In the genomic region with DNA sequence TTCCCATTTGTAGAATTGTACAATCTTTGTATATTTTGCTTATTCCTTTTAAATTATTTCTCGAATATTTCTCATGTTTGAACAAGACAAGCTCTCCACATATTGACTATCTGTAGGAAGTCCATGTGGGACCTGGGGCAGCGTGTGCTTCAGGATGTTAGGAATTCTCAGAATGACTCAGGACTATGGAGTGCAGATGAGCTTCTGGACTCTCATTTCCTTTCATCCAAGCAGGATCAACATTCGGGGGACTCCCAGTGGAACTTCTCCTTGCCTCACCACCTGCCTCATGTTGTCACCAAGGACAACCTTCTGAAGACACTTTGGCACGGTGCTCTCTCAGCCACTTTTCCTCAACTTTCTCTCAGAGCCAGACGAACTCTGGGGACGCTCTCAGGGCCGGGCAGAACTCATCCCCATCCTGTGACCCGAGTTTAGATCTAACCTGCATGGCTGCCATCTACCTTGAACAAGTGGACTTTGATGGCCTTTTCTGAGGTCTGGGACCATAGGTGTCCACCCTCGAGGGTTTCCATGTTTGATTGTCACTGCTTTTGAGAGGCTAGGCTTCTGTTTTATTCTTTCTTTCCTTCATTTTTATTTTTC, we compare ENCODE assay signal across 15 cellular contexts.
A peak's percentile ranks its signal among the peaks of the same experiment; 100 is the strongest.
DNase-seq lines count a peak whose midpoint lies in the region; ATAC-seq and TF ChIP-seq lines count a peak whose summit lies in the region.
"Had no signal": no experiment of that assay in that cellular context is flagged by ENCODE, and none has a peak within 500 bp of the region (broad histone marks: within the 10 kb centered on the region; RNA-seq: fewer than 3 reads in every experiment).

No MANE protein-coding gene starts in this region.

- intact Hi-C loops in MCF 10A (cut with micrococcal nuclease) (no loop called here), breast epithelium (cut with DNase I; ENCODE audit: low total_unique reads) (no loop called here)
- intact Hi-C loops in activated CD4-positive, alpha-beta T cell treated with anti-CD3 and anti-CD28 coated beads for 36 hours (cut with DNase I, micrococcal nuclease), result no loop called here

- POLR2A ChIA-PET in MCF 10A (lab: Yijun Ruan, JAX), result interaction anchor here (0.7 to 0.9 kb wide), 2 partner anchors 9 to 139 kb away, joined by 3 to 6 read pairs; no protein-coding TSS in a partner anchor
- POLR2A ChIA-PET in activated CD4-positive, alpha-beta T cell treated with anti-CD3 and anti-CD28 coated beads for 36 hours (lab: Charles Lee), result no interaction called here

- H3K36me3 ChIP-seq in breast epithelium (no peaks in the 10 kb centered on the region), RWPE2 (ENCODE audit: low read depth) (no peaks in the 10 kb centered on the region), skeletal muscle satellite cell (ENCODE audit: insufficient read depth, low read length) (no peaks in the 10 kb centered on the region)
- H3K36me3 ChIP-seq: transverse colon had no signal

- H3K9me3 ChIP-seq in breast epithelium (no peaks in the 10 kb centered on the region), RWPE2 (ENCODE audit: severe bottlenecking) (no peaks in the 10 kb centered on the region), skeletal muscle satellite cell (replicated peaks; ENCODE audit: low read length) (no peaks in the 10 kb centered on the region)
- H3K9me3 ChIP-seq: transverse colon had no signal

- TF ChIP-seq CTCF in MCF 10A (IDR thresholded peaks at IDR 0.05; ENCODE audit: unreplicated experiment) (no peak), breast epithelium (IDR thresholded peaks at IDR 0.05) (no peak), RWPE2 (IDR thresholded peaks at IDR 0.05; ENCODE audit: poor library complexity, severe bottlenecking) (no peak)

- no peaks in the 10 kb centered on the region for H3K27me3 Mint-ChIP-seq in MCF 10A (ENCODE audit: insufficient read depth, unreplicated experiment)
- peaks cover 11% of the 10 kb centered on the region for H3K27me3 Mint-ChIP-seq in stimulated activated memory B cell treated with anti-CD40 and anti-IgM and Interleukin-4, amounts not matched to agents 10 μg/mL and 1 μg/mL and 100 μg/mL, for 72 hours
- H3K27me3 Mint-ChIP-seq in activated CD4-positive, alpha-beta T cell treated with anti-CD3 and anti-CD28 coated beads for 36 hours, result peaks cover 17% of the 10 kb centered on the region

- ATAC-seq in RWPE2 (ENCODE audit: low read depth) (peak; percentile 80), GM21360 (IDR thresholded peaks at IDR 0.05; ENCODE audit: unreplicated experiment) (no peak)
- ATAC-seq in stimulated activated memory B cell treated with anti-CD40 and anti-IgM and Interleukin-4, amounts not matched to agents 10 μg/mL and 1 μg/mL and 100 μg/mL, for 72 hours, result no peak
- no peak for ATAC-seq in activated CD4-positive, alpha-beta T cell treated with anti-CD3 and anti-CD28 coated beads for 36 hours

- H3K27me3 ChIP-seq in breast epithelium (no peaks in the 10 kb centered on the region), RWPE2 (ENCODE audit: insufficient read depth, poor library complexity, severe bottlenecking) (no peaks in the 10 kb centered on the region), skeletal muscle satellite cell (ENCODE audit: control insufficient read depth, insufficient read depth, low read length) (no peaks in the 10 kb centered on the region)
- H3K27me3 ChIP-seq: transverse colon had no signal

- H3K4me2 ChIP-seq in skeletal muscle satellite cell (ENCODE audit: low read length), result no peak overlapping the region

- peak; percentile 9 for DNase-seq in MCF 10A (ENCODE audit: unreplicated experiment)
- DNase-seq in breast epithelium (ENCODE audit: low spot score in 2 of 2), result no peak
- no peak for DNase-seq in RWPE2 (ENCODE audit: low spot score)
- DNase-seq in fibroblast of peridontal ligament (ENCODE audit: extremely low read depth), result peak; percentile 32
- no peak for DNase-seq in activated CD4-positive, alpha-beta T cell treated with anti-CD3 and anti-CD28 coated beads for 36 hours
- DNase-seq: aorta; DND-41; endodermal cell; stimulated activated CD8-positive, alpha-beta memory T cell treated with anti-CD3 and anti-CD28 coated beads, Interleukin-4, amount 100 ng/mL, for 48 hours; transverse colon had no signal

- no peak for TF ChIP-seq POLR2A in breast epithelium (IDR thresholded peaks at IDR 0.05)

- no peaks in the 10 kb centered on the region for H3K9me3 Mint-ChIP-seq in MCF 10A (ENCODE audit: unreplicated experiment)
- H3K9me3 Mint-ChIP-seq in stimulated activated memory B cell treated with anti-CD40 and anti-IgM and Interleukin-4, amounts not matched to agents 10 μg/mL and 1 μg/mL and 100 μg/mL, for 72 hours, result no peaks in the 10 kb centered on the region
- H3K9me3 Mint-ChIP-seq in activated CD4-positive, alpha-beta T cell treated with anti-CD3 and anti-CD28 coated beads for 36 hours (ENCODE audit: low read depth), result no peaks in the 10 kb centered on the region
- H3K9me3 Mint-ChIP-seq: activated T-helper 1 cell treated with anti-CD3 and anti-CD28 coated beads, Interleukin-12 subunit alpha, Interleukin-12 subunit beta, Interleukin-2, Interleukin-4 antibody, amounts not matched to agents 30 ng/mL and 10 ng/mL and 1 ng/mL, durations not matched to agents 14 hours and 24 hours and 36 hours; endodermal cell had no signal

- H3K4me1 ChIP-seq in breast epithelium (no peaks in the 10 kb centered on the region), RWPE2 (ENCODE audit: insufficient read depth, poor library complexity, severe bottlenecking) (peaks cover 29% of the 10 kb centered on the region), skeletal muscle satellite cell (ENCODE audit: control insufficient read depth, insufficient read depth, low read length) (peaks cover 37% of the 10 kb centered on the region)
- H3K4me1 ChIP-seq: transverse colon had no signal

- no TSS peak for BruUV-seq in MCF 10A (replicated peaks; lab: Mats Ljungman, UMichigan)

- no peaks in the 10 kb centered on the region for H3K36me3 Mint-ChIP-seq in MCF 10A (ENCODE audit: insufficient read depth, unreplicated experiment)
- no peaks in the 10 kb centered on the region for H3K36me3 Mint-ChIP-seq in stimulated activated memory B cell treated with anti-CD40 and anti-IgM and Interleukin-4, amounts not matched to agents 10 μg/mL and 1 μg/mL and 100 μg/mL, for 72 hours
- no peaks in the 10 kb centered on the region for H3K36me3 Mint-ChIP-seq in activated CD4-positive, alpha-beta T cell treated with anti-CD3 and anti-CD28 coated beads for 36 hours (ENCODE audit: low read depth)
- H3K36me3 Mint-ChIP-seq: mesothelial cell of epicardium had no signal

- H3K27ac Mint-ChIP-seq in MCF 10A (ENCODE audit: low read depth, unreplicated experiment), result no peak overlapping the region
- no peak overlapping the region for H3K27ac Mint-ChIP-seq in stimulated activated memory B cell treated with anti-CD40 and anti-IgM and Interleukin-4, amounts not matched to agents 10 μg/mL and 1 μg/mL and 100 μg/mL, for 72 hours
- H3K27ac Mint-ChIP-seq in activated CD4-positive, alpha-beta T cell treated with anti-CD3 and anti-CD28 coated beads for 36 hours, result no peak overlapping the region
- H3K27ac Mint-ChIP-seq: activated T-helper 1 cell treated with anti-CD3 and anti-CD28 coated beads, Interleukin-12 subunit alpha, Interleukin-12 subunit beta, Interleukin-2, Interleukin-4 antibody, amounts not matched to agents 30 ng/mL and 10 ng/mL and 1 ng/mL, durations not matched to agents 14 hours and 24 hours and 36 hours; endodermal cell; mesothelial cell of epicardium had no signal

- H3K27ac ChIP-seq in breast epithelium, result no peak overlapping the region
- peak overlapping the region; percentile 27 for H3K27ac ChIP-seq in RWPE2 (ENCODE audit: poor library complexity, severe bottlenecking)
- H3K27ac ChIP-seq: transverse colon had no signal

- no peak overlapping the region for H3K4me3 Mint-ChIP-seq in MCF 10A (ENCODE audit: unreplicated experiment)
- no peak overlapping the region for H3K4me3 Mint-ChIP-seq in stimulated activated memory B cell treated with anti-CD40 and anti-IgM and Interleukin-4, amounts not matched to agents 10 μg/mL and 1 μg/mL and 100 μg/mL, for 72 hours
- no peak overlapping the region for H3K4me3 Mint-ChIP-seq in activated CD4-positive, alpha-beta T cell treated with anti-CD3 and anti-CD28 coated beads for 36 hours
- H3K4me3 Mint-ChIP-seq: activated T-helper 1 cell treated with anti-CD3 and anti-CD28 coated beads, Interleukin-12 subunit alpha, Interleukin-12 subunit beta, Interleukin-2, Interleukin-4 antibody, amounts not matched to agents 30 ng/mL and 10 ng/mL and 1 ng/mL, durations not matched to agents 14 hours and 24 hours and 36 hours; endodermal cell; mesothelial cell of epicardium had no signal

- peak overlapping the region; percentile 18 for H3K9ac ChIP-seq in skeletal muscle satellite cell (ENCODE audit: low read depth, low read length)

- H3K4me3 ChIP-seq in breast epithelium (no peak overlapping the region), RWPE2 (ENCODE audit: severe bottlenecking) (no peak overlapping the region), skeletal muscle satellite cell (ENCODE audit: low read length) (peak overlapping the region; percentile 34)
- H3K4me3 ChIP-seq: transverse colon had no signal

- peaks cover 27% of the 10 kb centered on the region for H3K4me1 Mint-ChIP-seq in MCF 10A (ENCODE audit: insufficient read depth, unreplicated experiment)
- H3K4me1 Mint-ChIP-seq in stimulated activated memory B cell treated with anti-CD40 and anti-IgM and Interleukin-4, amounts not matched to agents 10 μg/mL and 1 μg/mL and 100 μg/mL, for 72 hours, result no peaks in the 10 kb centered on the region
- no peaks in the 10 kb centered on the region for H3K4me1 Mint-ChIP-seq in activated CD4-positive, alpha-beta T cell treated with anti-CD3 and anti-CD28 coated beads for 36 hours

- CTCF ChIA-PET in MCF 10A (lab: Yijun Ruan, JAX), result no interaction called here
- CTCF ChIA-PET in activated CD4-positive, alpha-beta T cell treated with anti-CD3 and anti-CD28 coated beads for 36 hours (lab: Charles Lee), result no interaction called here

Comparison
In these comparisons a context has a peak if more than half of its experiments do, and no peak if none do; other contexts are left out.
1. DNase-seq: peak in MCF 10A (single experiment) and fibroblast of peridontal ligament (single experiment); none in breast epithelium (0 of 2), RWPE2 (single experiment) and activated CD4-positive, alpha-beta T cell treated with anti-CD3 and anti-CD28 coated beads for 36 hours (single experiment).